18 cellular contexts compared by ENCODE assay signal in genomic region chr12:12524128-12524527, GRCh38. TPM values are rescaled to one million over a fixed set of nuclear protein-coding genes. Genes with fewer than 3 reads are reported as not detected.
DNase-seq lines count a peak whose midpoint lies in the region; ATAC-seq and TF ChIP-seq lines count a peak whose summit lies in the region.
"Had no signal": no experiment of that assay in that cellular context is flagged by ENCODE, and none has a peak within 500 bp of the region (broad histone marks: within the 10 kb centered on the region; RNA-seq: fewer than 3 reads in every experiment).

No MANE protein-coding gene starts in this region.

- H3K18ac ChIP-seq in trophoblast cell (ENCODE audit: low read length): no peak overlapping the region

- DNase-seq in CD4-positive, CD25-positive, alpha-beta regulatory T cell: no peak
- DNase-seq in Caco-2 (no peak), trophoblast cell (no peak), T-helper 2 cell (no peak)
- DNase-seq: ACHN, AML-193, GDM1, H7, NCI-H1417, NCI-H2029, NCI-H510A, NCI-H774, PC-9, SJCRH30 had no signal

- no peak for ATAC-seq in CD4-positive, CD25-positive, alpha-beta regulatory T cell (ENCODE audit: low read depth in 2 of 2)
- ATAC-seq in HG03469 (IDR thresholded peaks at IDR 0.05; ENCODE audit: unreplicated experiment) (no peak), HG02884 (IDR thresholded peaks at IDR 0.05; ENCODE audit: unreplicated experiment) (no peak)

- H3K36me3 Mint-ChIP-seq in CD4-positive, CD25-positive, alpha-beta regulatory T cell: peaks cover 22% of the 10 kb centered on the region
- peaks cover 29% of the 10 kb centered on the region for H3K36me3 Mint-ChIP-seq in Caco-2 (ENCODE audit: insufficient read depth, unreplicated experiment)
- peaks cover 12% of the 10 kb centered on the region for H3K36me3 Mint-ChIP-seq in dendritic cell treated with granulocyte-macrophage colony-stimulating factor and Interleukin-4, amounts not matched to agents 40 ng/mL and 50 ng/mL, for 4 days (ENCODE audit: low read depth)

- H3K27me3 Mint-ChIP-seq in CD4-positive, CD25-positive, alpha-beta regulatory T cell: no peaks in the 10 kb centered on the region
- H3K27me3 Mint-ChIP-seq in Caco-2 (ENCODE audit: insufficient read depth, unreplicated experiment): no peaks in the 10 kb centered on the region
- H3K27me3 Mint-ChIP-seq in dendritic cell treated with granulocyte-macrophage colony-stimulating factor and Interleukin-4, amounts not matched to agents 40 ng/mL and 50 ng/mL, for 4 days: no peaks in the 10 kb centered on the region

- H3K9me3 Mint-ChIP-seq in CD4-positive, CD25-positive, alpha-beta regulatory T cell: no peaks in the 10 kb centered on the region
- H3K9me3 Mint-ChIP-seq in Caco-2 (ENCODE audit: unreplicated experiment): no peaks in the 10 kb centered on the region
- no peaks in the 10 kb centered on the region for H3K9me3 Mint-ChIP-seq in dendritic cell treated with granulocyte-macrophage colony-stimulating factor and Interleukin-4, amounts not matched to agents 40 ng/mL and 50 ng/mL, for 4 days

- peaks cover 43 to 91% (median 71%) of the 10 kb centered on the region in 4 donors for H3K4me1 Mint-ChIP-seq in CD4-positive, CD25-positive, alpha-beta regulatory T cell
- H3K4me1 Mint-ChIP-seq in Caco-2 (ENCODE audit: low read depth, unreplicated experiment): peaks cover 35% of the 10 kb centered on the region
- H3K4me1 Mint-ChIP-seq in dendritic cell treated with granulocyte-macrophage colony-stimulating factor and Interleukin-4, amounts not matched to agents 40 ng/mL and 50 ng/mL, for 4 days (ENCODE audit: low read depth): peaks cover 45% of the 10 kb centered on the region

- no peaks in the 10 kb centered on the region for H3K27me3 ChIP-seq in CD4-positive, CD25-positive, alpha-beta regulatory T cell (ENCODE audit: control insufficient read depth, insufficient read depth, low read length)
- H3K27me3 ChIP-seq in Caco-2 (replicated peaks; ENCODE audit: control insufficient read depth, insufficient read depth, low read length) (no peaks in the 10 kb centered on the region), trophoblast cell (ENCODE audit: insufficient read depth, low read length) (no peaks in the 10 kb centered on the region)
- H3K27me3 ChIP-seq: SJCRH30 had no signal

- peaks cover 19% of the 10 kb centered on the region for H3K36me3 ChIP-seq in CD4-positive, CD25-positive, alpha-beta regulatory T cell (ENCODE audit: control insufficient read depth, insufficient read depth, low read length)
- no peaks in the 10 kb centered on the region for H3K36me3 ChIP-seq in Caco-2 (ENCODE audit: control insufficient read depth, insufficient read depth, low read length)
- H3K36me3 ChIP-seq in trophoblast cell (ENCODE audit: control insufficient read depth in 1 of 2, insufficient read depth in 2 of 2, low read length in 2 of 2): no peaks in the 10 kb centered on the region
- H3K36me3 ChIP-seq: SJCRH30 had no signal

- H3K4me1 ChIP-seq in CD4-positive, CD25-positive, alpha-beta regulatory T cell (ENCODE audit: control insufficient read depth, insufficient read depth, low read length, poor library complexity, severe bottlenecking): peaks cover 81% of the 10 kb centered on the region
- H3K4me1 ChIP-seq in Caco-2: peaks cover 45% of the 10 kb centered on the region
- H3K4me1 ChIP-seq in trophoblast cell (ENCODE audit: control insufficient read depth in 1 of 2, insufficient read depth in 2 of 2, low read length in 2 of 2): no peaks in the 10 kb centered on the region
- H3K4me1 ChIP-seq: SJCRH30 had no signal

- no peak overlapping the region for H4K8ac ChIP-seq in trophoblast cell (ENCODE audit: low read depth, low read length)

- H3K4me3 ChIP-seq in CD4-positive, CD25-positive, alpha-beta regulatory T cell (ENCODE audit: low read depth, low read length): peak overlapping the region; percentile 14
- no peak overlapping the region for H3K4me3 ChIP-seq in Caco-2 (ENCODE audit: low read depth, low read length)
- no peak overlapping the region for H3K4me3 ChIP-seq in trophoblast cell (ENCODE audit: low read depth, low read length)
- H3K4me3 ChIP-seq: PC-9, SJCRH30 had no signal

- H3K4me2 ChIP-seq in trophoblast cell (ENCODE audit: low read length): no peak overlapping the region
- H3K4me2 ChIP-seq: PC-9 had no signal

- H3K9me3 ChIP-seq in CD4-positive, CD25-positive, alpha-beta regulatory T cell (ENCODE audit: control insufficient read depth in 2 of 2, low read length in 2 of 2): no peaks in the 10 kb centered on the region
- H3K9me3 ChIP-seq in Caco-2 (no peaks in the 10 kb centered on the region), trophoblast cell (ENCODE audit: insufficient read depth, low read depth, low read length) (no peaks in the 10 kb centered on the region)
- H3K9me3 ChIP-seq: SJCRH30 had no signal

- H2AK5ac ChIP-seq in trophoblast cell (ENCODE audit: low read length): no peak overlapping the region

- no peak overlapping the region for H4K12ac ChIP-seq in trophoblast cell (ENCODE audit: low read depth, low read length)

- no peaks in the 10 kb centered on the region for H3K79me1 ChIP-seq in trophoblast cell (ENCODE audit: low read length)

- peak overlapping the region; percentile 35 for H3K27ac ChIP-seq in CD4-positive, CD25-positive, alpha-beta regulatory T cell (ENCODE audit: insufficient read depth, low read length, poor library complexity, severe bottlenecking)
- no peak overlapping the region for H3K27ac ChIP-seq in trophoblast cell (ENCODE audit: low read depth, low read length)
- H3K27ac ChIP-seq: HL-60, PC-9, SJCRH30 had no signal

- no peak for TF ChIP-seq CTCF in Caco-2 (IDR thresholded peaks at IDR 0.05; ENCODE audit: insufficient read depth in 1 of 2, low read depth in 1 of 2, low read length in 1 of 2, severe bottlenecking in 1 of 2, unreplicated experiment in 1 of 2)

- no peak overlapping the region for H3K14ac ChIP-seq in trophoblast cell (ENCODE audit: low read length)

- intact Hi-C loops in Caco-2 (cut with micrococcal nuclease; ENCODE audit: unreplicated experiment): no loop called here
- intact Hi-C loops in dendritic cell treated with granulocyte-macrophage colony-stimulating factor and Interleukin-4, amounts not matched to agents 40 ng/mL and 50 ng/mL, for 4 days (cut with micrococcal nuclease): loop anchor here (5.0 kb wide), 1 partner anchor 33 kb away; no protein-coding TSS in a partner anchor

- no peak overlapping the region for H2BK12ac ChIP-seq in trophoblast cell (ENCODE audit: low read length)

- H3K4ac ChIP-seq in trophoblast cell (ENCODE audit: low read depth, low read length): no peak overlapping the region

- H3K9ac ChIP-seq in trophoblast cell (ENCODE audit: low read length): peak overlapping the region; percentile 74

- peak overlapping the region; percentile 74 to 89 (median 85) for H3K27ac Mint-ChIP-seq in CD4-positive, CD25-positive, alpha-beta regulatory T cell
- peak overlapping the region; percentile 26 for H3K27ac Mint-ChIP-seq in Caco-2 (ENCODE audit: unreplicated experiment)
- peak overlapping the region; percentile 50 for H3K27ac Mint-ChIP-seq in dendritic cell treated with granulocyte-macrophage colony-stimulating factor and Interleukin-4, amounts not matched to agents 40 ng/mL and 50 ng/mL, for 4 days

- H4K91ac ChIP-seq in trophoblast cell (ENCODE audit: low read depth, low read length): no peak overlapping the region

- CTCF ChIA-PET in Caco-2 (lab: Charles Lee): interaction anchor here (0.6 kb wide), 1 partner anchor 181 kb away, joined by 3 read pairs; no protein-coding TSS in a partner anchor

- H2BK5ac ChIP-seq in trophoblast cell (ENCODE audit: low read depth, low read length, poor library complexity): no peak overlapping the region

- H2BK120ac ChIP-seq in trophoblast cell (ENCODE audit: insufficient read depth, low read length, poor library complexity): no peak overlapping the region

- no peak overlapping the region for H2AFZ ChIP-seq in trophoblast cell (ENCODE audit: insufficient read depth, low read length, poor library complexity)
- H2AFZ ChIP-seq: PC-9 had no signal

- POLR2A ChIA-PET in Caco-2 (lab: Charles Lee): no interaction called here

- no peaks in the 10 kb centered on the region for H3K79me2 ChIP-seq in trophoblast cell (ENCODE audit: control insufficient read depth, insufficient read depth, low read length, poor library complexity)

- BruUV-seq in Caco-2 (replicated peaks; lab: Mats Ljungman, UMichigan): no TSS peak

- H3K4me3 Mint-ChIP-seq in CD4-positive, CD25-positive, alpha-beta regulatory T cell: peak overlapping the region in 2 of 4 donors; percentile 28 to 52
- no peak overlapping the region for H3K4me3 Mint-ChIP-seq in Caco-2 (ENCODE audit: unreplicated experiment)
- no peak overlapping the region for H3K4me3 Mint-ChIP-seq in dendritic cell treated with granulocyte-macrophage colony-stimulating factor and Interleukin-4, amounts not matched to agents 40 ng/mL and 50 ng/mL, for 4 days

- H3K23ac ChIP-seq in trophoblast cell (ENCODE audit: low read length): no peak overlapping the region

RNA-seq across cellular contexts. Expression of gene DUSP16, which starts 38.5 kb away (rescaled TPM):
- 108 TPM for total RNA-seq in CD4-positive, CD25-positive, alpha-beta regulatory T cell
- polyA plus RNA-seq in CD4-positive, CD25-positive, alpha-beta regulatory T cell: 10 to 100 TPM; 29.4 to 40.7 (median 30.2) TPM
- total RNA-seq in Caco-2 (2022): 63.9 and 76.8 TPM in 2 replicates
- 12.5 and 12.7 TPM in 2 replicates for polyA plus RNA-seq in trophoblast cell (2013)

Comparison
In these comparisons a context has a peak if more than half of its experiments do, and no peak if none do; other contexts are left out.
1. H3K27ac Mint-ChIP-seq: peak in every context shown above with its lines; median percentile 85 in CD4-positive, CD25-positive, alpha-beta regulatory T cell; 50 in dendritic cell treated with granulocyte-macrophage colony-stimulating factor and Interleukin-4, amounts not matched to agents 40 ng/mL and 50 ng/mL, for 4 days; 26 in Caco-2.